In genomic region chr6:30100585-30101422, GRCh38 we compare ENCODE assay signal across 8 cellular contexts. TPM values are rescaled to one million over a fixed set of nuclear protein-coding genes. Genes with fewer than 3 reads are reported as not detected.
DNase-seq lines count a peak whose midpoint lies in the region; ATAC-seq, FAIRE-seq and TF ChIP-seq lines count a peak whose summit lies in the region.

No MANE protein-coding gene starts in this region.

- TF ChIP-seq CTCF in AG04450 (IDR thresholded peaks at IDR 0.05; ENCODE audit: low read depth, low read length) = no peak

- H3K27me3 ChIP-seq in AG04450 (ENCODE audit: control insufficient read depth, insufficient read depth, low read length) (peaks cover 62% of the 10 kb centered on the region), right cardiac atrium (ENCODE audit: control insufficient read depth, insufficient read depth) (no peaks in the 10 kb centered on the region)

- H3K36me3 Mint-ChIP-seq in activated T-helper 1 cell treated with anti-CD3 and anti-CD28 coated beads, Interleukin-12 subunit alpha, Interleukin-12 subunit beta, Interleukin-2, Interleukin-4 antibody, amounts not matched to agents 30 ng/mL and 10 ng/mL and 1 ng/mL, durations not matched to agents 14 hours and 24 hours and 36 hours (ENCODE audit: low read depth) = peaks cover 3% of the 10 kb centered on the region

- H3K4me1 ChIP-seq in right cardiac atrium (ENCODE audit: control insufficient read depth, insufficient read depth, low read length) = peaks cover 2% of the 10 kb centered on the region

- no peak for FAIRE-seq in GM19239 (lab: Jason Lieb, UNC)

- H3K4me1 Mint-ChIP-seq in activated T-helper 1 cell treated with anti-CD3 and anti-CD28 coated beads, Interleukin-12 subunit alpha, Interleukin-12 subunit beta, Interleukin-2, Interleukin-4 antibody, amounts not matched to agents 30 ng/mL and 10 ng/mL and 1 ng/mL, durations not matched to agents 14 hours and 24 hours and 36 hours (ENCODE audit: low read depth) = peaks cover 55% of the 10 kb centered on the region

- peak overlapping the region; percentile 76 for H3K4me3 Mint-ChIP-seq in activated T-helper 1 cell treated with anti-CD3 and anti-CD28 coated beads, Interleukin-12 subunit alpha, Interleukin-12 subunit beta, Interleukin-2, Interleukin-4 antibody, amounts not matched to agents 30 ng/mL and 10 ng/mL and 1 ng/mL, durations not matched to agents 14 hours and 24 hours and 36 hours

- no peaks in the 10 kb centered on the region for H3K9me3 Mint-ChIP-seq in activated T-helper 1 cell treated with anti-CD3 and anti-CD28 coated beads, Interleukin-12 subunit alpha, Interleukin-12 subunit beta, Interleukin-2, Interleukin-4 antibody, amounts not matched to agents 30 ng/mL and 10 ng/mL and 1 ng/mL, durations not matched to agents 14 hours and 24 hours and 36 hours

- POLR2A ChIA-PET in AG04450 (lab: Yijun Ruan, JAX) = no interaction called here

- H3K27me3 Mint-ChIP-seq in activated T-helper 1 cell treated with anti-CD3 and anti-CD28 coated beads, Interleukin-12 subunit alpha, Interleukin-12 subunit beta, Interleukin-2, Interleukin-4 antibody, amounts not matched to agents 30 ng/mL and 10 ng/mL and 1 ng/mL, durations not matched to agents 14 hours and 24 hours and 36 hours (ENCODE audit: insufficient read depth) = peaks cover 61% of the 10 kb centered on the region

- ATAC-seq in right cardiac atrium (peak; percentile 51 to 65), GM21786 (IDR thresholded peaks at IDR 0.05; ENCODE audit: unreplicated experiment) (no peak)

- H3K4me3 ChIP-seq in AG04450 (ENCODE audit: low read depth, low read length) (peak overlapping the region; percentile 29), right cardiac atrium (ENCODE audit: low read length) (peak overlapping the region; percentile 57), skeletal muscle cell (ENCODE audit: low read depth, low read length) (peak overlapping the region; percentile 32)

- CTCF ChIA-PET in AG04450 (lab: Charles Lee) = interaction anchor here (0.7 to 6.8 kb wide), 5 partner anchors 9 to 41 kb away, joined by 3 to 236 read pairs (median 3); no protein-coding TSS in a partner anchor

- H3K27ac Mint-ChIP-seq in activated T-helper 1 cell treated with anti-CD3 and anti-CD28 coated beads, Interleukin-12 subunit alpha, Interleukin-12 subunit beta, Interleukin-2, Interleukin-4 antibody, amounts not matched to agents 30 ng/mL and 10 ng/mL and 1 ng/mL, durations not matched to agents 14 hours and 24 hours and 36 hours = no peak overlapping the region

- no peak for DNase-seq in AG04450 (ENCODE audit: low read depth, low spot score)
- peak; percentile 32 for DNase-seq in HK-2 (ENCODE audit: unreplicated experiment)
- DNase-seq in activated T-helper 1 cell treated with anti-CD3 and anti-CD28 coated beads, Interleukin-12 subunit alpha, Interleukin-12 subunit beta, Interleukin-2, Interleukin-4 antibody, amounts not matched to agents 30 ng/mL and 10 ng/mL and 1 ng/mL, durations not matched to agents 14 hours and 24 hours and 36 hours (ENCODE audit: low spot score) = no peak
- peak; percentile 44 to 74 (median 60) for DNase-seq in right cardiac atrium
- DNase-seq in skeletal muscle cell (ENCODE audit: low read depth) = no peak
- DNase-seq in GM19239 (ENCODE audit: insufficient read length, low spot score) = no peak
- no peak for DNase-seq in cerebellum (ENCODE audit: low spot score)

- H3K27ac ChIP-seq in AG04450 (ENCODE audit: low read depth, low read length) (no peak overlapping the region), right cardiac atrium (ENCODE audit: low read length) (peak overlapping the region; percentile 8)

- H3K9me3 ChIP-seq in AG04450 (ENCODE audit: control insufficient read depth, insufficient read depth, low read length) = no peaks in the 10 kb centered on the region
- H3K9me3 ChIP-seq in right cardiac atrium (ENCODE audit: control insufficient read depth, low read length) = no peaks in the 10 kb centered on the region

- intact Hi-C loops in activated T-helper 1 cell treated with anti-CD3 and anti-CD28 coated beads, Interleukin-12 subunit alpha, Interleukin-12 subunit beta, Interleukin-2, Interleukin-4 antibody, amounts not matched to agents 30 ng/mL and 10 ng/mL and 1 ng/mL, durations not matched to agents 14 hours and 24 hours and 36 hours (cut with micrococcal nuclease) = loop anchor here (5.0 kb wide), 3 partner anchors 246 to 351 kb away; partner anchors contain the start of gene RPP21
- intact Hi-C loops in right cardiac atrium (cut with DNase I) = loop anchor here in 1 of 4 donors (5.0 kb wide), 1 partner anchor 34 kb away; the partner anchor contains the start of gene PPP1R11

- WGBS in right cardiac atrium = 2% methylated on average over 46 of the region's 46 CpGs

RNA-seq across cellular contexts. Expression of gene TRIM31, which starts 12.1 kb away (rescaled TPM):
- polyA plus RNA-seq in AG04450 (2011; rRNA removed) (not detected in 2 replicates), right cardiac atrium (not detected)
- polyA minus RNA-seq in AG04450 (2011; rRNA and poly(A)+ RNA removed) = not detected in 2 replicates
- total RNA-seq in activated T-helper 1 cell treated with anti-CD3 and anti-CD28 coated beads, Interleukin-12 subunit alpha, Interleukin-12 subunit beta, Interleukin-2, Interleukin-4 antibody, amounts not matched to agents 30 ng/mL and 10 ng/mL and 1 ng/mL, durations not matched to agents 14 hours and 24 hours and 36 hours = not detected in 2 replicates
- total RNA-seq in right cardiac atrium (not detected), cerebellum (not detected)

RNA-seq across cellular contexts. Expression of gene RNF39, which starts 25.2 kb away (rescaled TPM):
- polyA plus RNA-seq in AG04450 (2011; rRNA removed) (not detected in 2 replicates), right cardiac atrium (not detected)
- not detected in 2 replicates for polyA minus RNA-seq in AG04450 (2011; rRNA and poly(A)+ RNA removed)
- total RNA-seq in activated T-helper 1 cell treated with anti-CD3 and anti-CD28 coated beads, Interleukin-12 subunit alpha, Interleukin-12 subunit beta, Interleukin-2, Interleukin-4 antibody, amounts not matched to agents 30 ng/mL and 10 ng/mL and 1 ng/mL, durations not matched to agents 14 hours and 24 hours and 36 hours = not detected in 2 replicates
- total RNA-seq in right cardiac atrium (not detected), cerebellum (0.18 TPM)

RNA-seq across cellular contexts. Expression of gene PPP1R11, which starts 33.8 kb away (rescaled TPM):
- polyA plus RNA-seq in AG04450 (2011; rRNA removed) (49.8 and 53.5 TPM in 2 replicates), right cardiac atrium (59.3 TPM)
- 21.7 and 22.3 TPM in 2 replicates for polyA minus RNA-seq in AG04450 (2011; rRNA and poly(A)+ RNA removed)
- total RNA-seq in activated T-helper 1 cell treated with anti-CD3 and anti-CD28 coated beads, Interleukin-12 subunit alpha, Interleukin-12 subunit beta, Interleukin-2, Interleukin-4 antibody, amounts not matched to agents 30 ng/mL and 10 ng/mL and 1 ng/mL, durations not matched to agents 14 hours and 24 hours and 36 hours = 69.8 and 71.0 TPM in 2 replicates
- total RNA-seq in right cardiac atrium (10 to 100 TPM; 50.3 to 53.7 (median 50.8) TPM), cerebellum (15.2 TPM)

RNA-seq across cellular contexts. Expression of gene TRIM40, which starts 35.1 kb away (rescaled TPM):
- polyA plus RNA-seq in AG04450 (2011; rRNA removed) = not detected in 2 replicates
- polyA minus RNA-seq in AG04450 (2011; rRNA and poly(A)+ RNA removed) = not detected in 2 replicates
- not detected in 2 replicates for total RNA-seq in activated T-helper 1 cell treated with anti-CD3 and anti-CD28 coated beads, Interleukin-12 subunit alpha, Interleukin-12 subunit beta, Interleukin-2, Interleukin-4 antibody, amounts not matched to agents 30 ng/mL and 10 ng/mL and 1 ng/mL, durations not matched to agents 14 hours and 24 hours and 36 hours
- total RNA-seq in right cardiac atrium = not detected
- polyA plus RNA-seq in right cardiac atrium = not detected
- not detected for total RNA-seq in cerebellum

RNA-seq across cellular contexts. Expression of gene POLR1H, which starts 39.7 kb away (rescaled TPM):
- polyA plus RNA-seq in AG04450 (2011; rRNA removed) (25.0 and 25.1 TPM in 2 replicates), right cardiac atrium (20.3 TPM)
- polyA minus RNA-seq in AG04450 (2011; rRNA and poly(A)+ RNA removed) = 8.2 and 10.7 TPM in 2 replicates
- total RNA-seq in activated T-helper 1 cell treated with anti-CD3 and anti-CD28 coated beads, Interleukin-12 subunit alpha, Interleukin-12 subunit beta, Interleukin-2, Interleukin-4 antibody, amounts not matched to agents 30 ng/mL and 10 ng/mL and 1 ng/mL, durations not matched to agents 14 hours and 24 hours and 36 hours = 79.7 and 82.7 TPM in 2 replicates
- total RNA-seq in right cardiac atrium (10 to 100 TPM; 15.0 to 18.9 (median 16.9) TPM), cerebellum (13.1 TPM)

Comparison
In these comparisons a context has a peak if more than half of its experiments do, and no peak if none do; other contexts are left out.
1. DNase-seq: peak in HK-2 (single experiment) and right cardiac atrium (3 of 3); none in AG04450 (single experiment), activated T-helper 1 cell treated with anti-CD3 and anti-CD28 coated beads, Interleukin-12 subunit alpha, Interleukin-12 subunit beta, Interleukin-2, Interleukin-4 antibody, amounts not matched to agents 30 ng/mL and 10 ng/mL and 1 ng/mL, durations not matched to agents 14 hours and 24 hours and 36 hours (single experiment), skeletal muscle cell (single experiment), GM19239 (single experiment) and cerebellum (single experiment).
2. Peak in every context shown above with its lines, with median percentiles within 50 percentile points of each other: H3K4me3 ChIP-seq.